In genomic region chr2:171432206-171432968, GRCh38 we compare ENCODE assay signal across 8 cellular contexts. TPM values are rescaled to one million over a fixed set of nuclear protein-coding genes. Genes with fewer than 3 reads are reported as not detected.
DNase-seq lines count a peak whose midpoint lies in the region; ATAC-seq and TF ChIP-seq lines count a peak whose summit lies in the region.

No MANE protein-coding gene starts in this region.

- H3K4me1 Mint-ChIP-seq in Caco-2 (ENCODE audit: low read depth, unreplicated experiment) = peaks cover 20% of the 10 kb centered on the region
- peaks cover 22 to 41% (median 37%) of the 10 kb centered on the region in 7 donors for H3K4me1 Mint-ChIP-seq in naive thymus-derived CD4-positive, alpha-beta T cell

- no peaks in the 10 kb centered on the region; the same call in 1 of the 2 replicates for H3K9me3 ChIP-seq in Caco-2
- H3K9me3 ChIP-seq in adipocyte (ENCODE audit: control insufficient read depth, low read length) = peaks cover 8% of the 10 kb centered on the region
- H3K9me3 ChIP-seq in naive thymus-derived CD4-positive, alpha-beta T cell (ENCODE audit: control insufficient read depth in 2 of 3, low read length in 3 of 3) = no peaks in the 10 kb centered on the region
- H3K9me3 ChIP-seq in prostate gland = no peaks in the 10 kb centered on the region

- no peak overlapping the region for H3K27ac ChIP-seq in naive thymus-derived CD4-positive, alpha-beta T cell (ENCODE audit: low read depth, low read length)
- H3K27ac ChIP-seq in prostate gland = peak overlapping the region in 1 of 2 donors; percentile 92

- 55% methylated on average over 4 of the region's 4 CpGs for WGBS in prostate gland

- CTCF ChIA-PET in Caco-2 (lab: Charles Lee) = interaction anchor here (1.1 to 2.0 kb wide), 2 partner anchors 16 to 346 kb away, joined by 4 to 15 read pairs; no protein-coding TSS in a partner anchor
- CTCF ChIA-PET in naive thymus-derived CD4-positive, alpha-beta T cell (lab: Charles Lee) = interaction anchor here (0.8 to 2.2 kb wide), 4 partner anchors 16 to 503 kb away, joined by 3 to 7 read pairs (median 4); partner anchors contain the start of gene GORASP2
- CTCF ChIA-PET in HEK293T (lab: Yijun Ruan, JAX) = interaction anchor here (1.0 kb wide), 1 partner anchor 16 kb away, joined by 4 read pairs; no protein-coding TSS in a partner anchor

- ATAC-seq in naive thymus-derived CD4-positive, alpha-beta T cell = no peak
- ATAC-seq in GM18502 (IDR thresholded peaks at IDR 0.05; ENCODE audit: poor library complexity, unreplicated experiment) = no peak

- peak overlapping the region; percentile 98 for H3K9ac ChIP-seq in adipocyte (ENCODE audit: low read length)

- H3K27me3 Mint-ChIP-seq in Caco-2 (ENCODE audit: insufficient read depth, unreplicated experiment) = no peaks in the 10 kb centered on the region
- H3K27me3 Mint-ChIP-seq in naive thymus-derived CD4-positive, alpha-beta T cell = no peaks in the 10 kb centered on the region

- 0 out of 2 replicates have a peak, but pooled peaks cover 3% of the 10 kb centered on the region for H3K36me3 ChIP-seq in Caco-2 (ENCODE audit: control insufficient read depth, insufficient read depth, low read length)
- H3K36me3 ChIP-seq in adipocyte (ENCODE audit: control insufficient read depth, insufficient read depth, low read length, severe bottlenecking) = peaks cover 13% of the 10 kb centered on the region
- H3K36me3 ChIP-seq in naive thymus-derived CD4-positive, alpha-beta T cell (ENCODE audit: control insufficient read depth in 2 of 3, insufficient read depth in 3 of 3, low read length in 3 of 3) = peaks cover 0 to 10% (median 0%) of the 10 kb centered on the region in 3 experiments
- H3K36me3 ChIP-seq in prostate gland = no peaks in the 10 kb centered on the region

- DNase-seq in Caco-2 (no peak), KG1 (lab: John Stamatoyannopoulos, UW) (peak; percentile 12), adipocyte (ENCODE audit: low read depth) (no peak), GM20000 (ENCODE audit: low spot score) (no peak), prostate gland (ENCODE audit: low spot score) (no peak), HEK293T (ENCODE audit: extremely low spot score) (no peak)
- no peak for DNase-seq in naive thymus-derived CD4-positive, alpha-beta T cell

- H3K4me3 ChIP-seq in Caco-2 (ENCODE audit: low read depth, low read length) = peak overlapping the region; percentile 89
- H3K4me3 ChIP-seq in adipocyte (ENCODE audit: low read length) = peak overlapping the region; percentile 93
- no peak overlapping the region for H3K4me3 ChIP-seq in naive thymus-derived CD4-positive, alpha-beta T cell (ENCODE audit: low read length)
- no peak overlapping the region for H3K4me3 ChIP-seq in prostate gland

- TF ChIP-seq CTCF in Caco-2 (IDR thresholded peaks at IDR 0.05; ENCODE audit: insufficient read depth in 1 of 2, low read depth in 1 of 2, low read length in 1 of 2, severe bottlenecking in 1 of 2, unreplicated experiment in 1 of 2) = no peak
- no peak for TF ChIP-seq CTCF in GM20000 (IDR thresholded peaks at IDR 0.05; ENCODE audit: extremely low read depth, missing control alignments)
- TF ChIP-seq CTCF in prostate gland (IDR thresholded peaks at IDR 0.05) = no peak

- BruUV-seq in Caco-2 (replicated peaks; lab: Mats Ljungman, UMichigan) = no TSS peak

- H3K9me3 Mint-ChIP-seq in Caco-2 (ENCODE audit: unreplicated experiment) = no peaks in the 10 kb centered on the region
- peaks cover 0 to 13% (median 0%) of the 10 kb centered on the region in 11 donors for H3K9me3 Mint-ChIP-seq in naive thymus-derived CD4-positive, alpha-beta T cell

- H3K4me1 ChIP-seq in Caco-2 (peaks cover 7% of the 10 kb centered on the region), adipocyte (ENCODE audit: control insufficient read depth, insufficient read depth, low read length) (peaks cover 17% of the 10 kb centered on the region), prostate gland (replicated peaks) (no peaks in the 10 kb centered on the region)
- H3K4me1 ChIP-seq in naive thymus-derived CD4-positive, alpha-beta T cell (ENCODE audit: control insufficient read depth in 2 of 2, insufficient read depth in 2 of 2, low read length in 2 of 2) = peaks cover 15 to 28% of the 10 kb centered on the region in 2 donors

- POLR2A ChIA-PET in Caco-2 (lab: Charles Lee) = interaction anchor here (0.6 kb wide), 1 partner anchor 75 kb away, joined by 3 read pairs; no protein-coding TSS in a partner anchor
- POLR2A ChIA-PET in naive thymus-derived CD4-positive, alpha-beta T cell (lab: Charles Lee) = interaction anchor here (1.5 to 2.7 kb wide), 2 partner anchors 273 to 503 kb away, joined by 3 to 20 read pairs; partner anchors contain the start of gene GORASP2
- POLR2A ChIA-PET in HEK293T (lab: Yijun Ruan, JAX) = interaction anchor here (1.0 to 2.8 kb wide), 3 partner anchors 90 to 271 kb away, joined by 3 to 21 read pairs (median 9); partner anchors contain the start of gene CYBRD1

- peaks cover 25% of the 10 kb centered on the region for H3K36me3 Mint-ChIP-seq in Caco-2 (ENCODE audit: insufficient read depth, unreplicated experiment)
- peaks cover 0 to 30% (median 5%) of the 10 kb centered on the region in 5 donors for H3K36me3 Mint-ChIP-seq in naive thymus-derived CD4-positive, alpha-beta T cell

- no peaks in the 10 kb centered on the region for H3K27me3 ChIP-seq in Caco-2 (replicated peaks; ENCODE audit: control insufficient read depth, insufficient read depth, low read length)
- no peaks in the 10 kb centered on the region for H3K27me3 ChIP-seq in adipocyte (replicated peaks; ENCODE audit: control insufficient read depth, insufficient read depth, low read length)
- no peaks in the 10 kb centered on the region for H3K27me3 ChIP-seq in naive thymus-derived CD4-positive, alpha-beta T cell (ENCODE audit: control insufficient read depth in 2 of 2, insufficient read depth in 2 of 2, low read length in 2 of 2)
- no peaks in the 10 kb centered on the region for H3K27me3 ChIP-seq in prostate gland (replicated peaks; ENCODE audit: insufficient read depth)

- peak overlapping the region; percentile 90 for H3K4me3 Mint-ChIP-seq in Caco-2 (ENCODE audit: unreplicated experiment)
- H3K4me3 Mint-ChIP-seq in naive thymus-derived CD4-positive, alpha-beta T cell = peak overlapping the region; percentile 82 to 97 (median 90)

- intact Hi-C loops in Caco-2 (cut with micrococcal nuclease; ENCODE audit: unreplicated experiment) (loop anchor here (2.0 to 5.0 kb wide), 3 partner anchors 90 to 504 kb away; partner anchors contain the start of genes CYBRD1 and GORASP2), prostate gland (cut with DNase I) (loop anchor here (5.0 kb wide), 2 partner anchors 270 to 460 kb away; partner anchors contain the start of gene TLK1)
- intact Hi-C loops in naive thymus-derived CD4-positive, alpha-beta T cell (cut with micrococcal nuclease) = loop anchor here (5.0 to 10.0 kb wide), 6 partner anchors 105 to 660 kb away; partner anchors contain the start of genes ERICH2 (in 1 of the 2), HAT1 (in 1 of the 2) and METAP1D (in 1 of the 2)

- H3K27ac Mint-ChIP-seq in Caco-2 (ENCODE audit: unreplicated experiment) = peak overlapping the region; percentile 98
- peak overlapping the region in 6 of 9 donors; percentile 31 to 97 (median 80) for H3K27ac Mint-ChIP-seq in naive thymus-derived CD4-positive, alpha-beta T cell

- TF ChIP-seq POLR2A in prostate gland (IDR thresholded peaks at IDR 0.05) = no peak

TF ChIP-seq in HEK293T, 16 proteins besides CTCF, POLR2A, EP300 and RAD21:
- TF ChIP-seq ELF4 (IDR thresholded peaks at IDR 0.05) (no peak), SUZ12 (IDR thresholded peaks at IDR 0.05) (no peak), PKNOX1 (IDR thresholded peaks at IDR 0.05) (no peak), HDGF (IDR thresholded peaks at IDR 0.05; ENCODE audit: borderline replicate concordance) (no peak), TARDBP (IDR thresholded peaks at IDR 0.05) (no peak), BHLHE40 (IDR thresholded peaks at IDR 0.05; ENCODE audit: borderline replicate concordance) (no peak), ZNF384 (IDR thresholded peaks at IDR 0.05) (no peak), FOXM1 (IDR thresholded peaks at IDR 0.05; ENCODE audit: borderline replicate concordance) (no peak)

RNA-seq across cellular contexts. Expression of gene METTL8, which starts 1.4 kb away (rescaled TPM):
- total RNA-seq in Caco-2 (2022) (25.7 and 28.5 TPM in 2 replicates), prostate gland (10 to 100 TPM in 1 of 2 donors, 1 to 10 TPM in 1; 8.1 to 18.0 TPM)
- 10 to 100 TPM; 11.8 to 21.6 (median 14.8) TPM for total RNA-seq in naive thymus-derived CD4-positive, alpha-beta T cell
- 10 to 100 TPM; 15.7 to 15.9 TPM for polyA plus RNA-seq in naive thymus-derived CD4-positive, alpha-beta T cell

RNA-seq across cellular contexts. Expression of gene DCAF17, which starts 1.6 kb away (rescaled TPM):
- total RNA-seq in Caco-2 (2022) = 20.8 and 22.7 TPM in 2 replicates
- total RNA-seq in naive thymus-derived CD4-positive, alpha-beta T cell = 10 to 100 TPM; 19.0 to 40.3 (median 23.7) TPM
- polyA plus RNA-seq in naive thymus-derived CD4-positive, alpha-beta T cell = 10 to 100 TPM; 12.7 to 13.6 TPM
- 10 to 100 TPM; 15.5 to 19.1 TPM for total RNA-seq in prostate gland

Comparison
In these comparisons a context has a peak if more than half of its experiments do, and no peak if none do; other contexts are left out.
1. H3K4me3 ChIP-seq: peak in Caco-2 (single experiment) and adipocyte (single experiment); none in naive thymus-derived CD4-positive, alpha-beta T cell (single experiment) and prostate gland (0 of 2).